10 cellular contexts compared by ENCODE assay signal in the genomic region with DNA sequence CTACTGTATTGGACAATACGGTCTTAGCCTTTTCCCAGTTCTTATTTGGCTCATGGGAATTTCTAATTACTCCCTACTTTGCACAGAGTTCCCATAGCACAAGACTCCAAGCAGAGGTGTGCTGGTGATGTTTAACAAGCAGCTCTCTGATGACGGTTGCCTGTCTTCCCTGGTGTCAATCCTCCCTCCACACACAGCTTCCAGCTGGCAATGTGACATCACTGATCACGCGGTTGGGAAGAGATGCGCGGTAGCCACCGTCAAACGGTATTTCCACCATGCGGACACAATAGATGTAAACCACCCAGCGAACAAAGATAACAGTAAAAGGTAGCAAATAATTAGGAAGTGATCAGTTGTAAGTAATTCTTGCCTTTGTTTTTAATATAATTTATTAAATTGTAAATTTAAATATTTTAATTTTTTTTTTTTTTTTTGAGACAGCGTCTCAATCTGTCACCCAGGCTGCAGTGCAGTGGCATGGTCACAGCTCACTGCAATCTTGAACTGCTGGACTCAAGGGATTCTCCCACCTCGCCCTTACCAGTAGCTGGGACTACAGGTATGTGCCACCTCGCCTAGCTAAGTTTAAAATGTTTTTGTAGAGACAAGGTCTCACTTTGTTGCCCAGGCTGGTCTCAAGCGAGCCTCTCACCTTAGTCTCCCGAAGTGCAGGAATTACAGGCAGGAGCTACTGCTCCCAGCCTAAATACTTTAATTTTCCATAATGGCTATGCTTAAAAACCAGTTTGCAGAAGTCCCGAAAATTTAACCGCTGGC. TPM values are rescaled to one million over a fixed set of nuclear protein-coding genes. Genes with fewer than 3 reads are reported as not detected.
DNase-seq lines count a peak whose midpoint lies in the region; ATAC-seq and TF ChIP-seq lines count a peak whose summit lies in the region.
"Had no signal": no experiment of that assay in that cellular context is flagged by ENCODE, and none has a peak within 500 bp of the region (broad histone marks: within the 10 kb centered on the region; RNA-seq: fewer than 3 reads in every experiment).

No MANE protein-coding gene starts in this region.

- peaks cover 8% of the 10 kb centered on the region for H3K27me3 ChIP-seq in BE2C
- H3K27me3 ChIP-seq in CD8-positive, alpha-beta T cell (ENCODE audit: insufficient read depth, low read length) = no peaks in the 10 kb centered on the region
- H3K27me3 ChIP-seq in SU-DHL-6 (ENCODE audit: low read length) = no peaks in the 10 kb centered on the region
- peaks cover 14% of the 10 kb centered on the region for H3K27me3 ChIP-seq in foreskin keratinocyte
- H3K27me3 ChIP-seq: SJSA1, testis had no signal

- H3K4me3 Mint-ChIP-seq in CD8-positive, alpha-beta T cell = no peak overlapping the region

- CTCF ChIA-PET in CD8-positive, alpha-beta T cell (lab: Charles Lee) = interaction anchor here (0.6 to 7.9 kb wide), 38 partner anchors 10 to 397 kb away, joined by 3 to 94 read pairs (median 7); a partner anchor contains a TSS

- no peak for ATAC-seq in CD8-positive, alpha-beta T cell
- ATAC-seq in foreskin keratinocyte = no peak
- ATAC-seq in GM21528 (IDR thresholded peaks at IDR 0.05; ENCODE audit: low FRiP score, unreplicated experiment) = no peak
- ATAC-seq in GM18520 (IDR thresholded peaks at IDR 0.05; ENCODE audit: unreplicated experiment) = no peak

- peak overlapping the region; percentile 3 for H3K4me2 ChIP-seq in SU-DHL-6 (ENCODE audit: low read depth, low read length, poor library complexity, severe bottlenecking)

- TF ChIP-seq CTCF in BE2C (IDR thresholded peaks at IDR 0.05; ENCODE audit: low read depth, low read length) = no peak
- no peak for TF ChIP-seq CTCF in CD8-positive, alpha-beta T cell (IDR thresholded peaks at IDR 0.05)
- TF ChIP-seq CTCF in SU-DHL-6 (IDR thresholded peaks at IDR 0.05; ENCODE audit: insufficient read depth, low read length, poor library complexity, severe bottlenecking) = no peak
- no peak for TF ChIP-seq CTCF in foreskin keratinocyte (conservative IDR thresholded peaks at IDR 0.05)

- POLR2A ChIA-PET in CD8-positive, alpha-beta T cell (lab: Charles Lee) = interaction anchor here (0.9 to 2.0 kb wide), 7 partner anchors 24 to 83 kb away, joined by 3 to 10 read pairs (median 3); a partner anchor contains a TSS

- no peaks in the 10 kb centered on the region for H3F3A ChIP-seq in SU-DHL-6 (ENCODE audit: insufficient read depth)

- no peaks in the 10 kb centered on the region for H3K79me2 ChIP-seq in SU-DHL-6 (ENCODE audit: insufficient read depth, low read length)

- intact Hi-C loops in CD8-positive, alpha-beta T cell (cut with DNase I, micrococcal nuclease) = loop anchor here (1.0 to 10.0 kb wide), 8 partner anchors 35 to 661 kb away; no protein-coding TSS in a partner anchor

- H3K4me3 ChIP-seq in BE2C (ENCODE audit: low read depth, low read length) (peak overlapping the region; percentile 2; the same call in 1 of the 2 replicates), SU-DHL-6 (ENCODE audit: insufficient read depth, low read length, poor library complexity, severe bottlenecking) (no peak overlapping the region)
- no peak overlapping the region for H3K4me3 ChIP-seq in CD8-positive, alpha-beta T cell (ENCODE audit: low read depth, low read length)
- H3K4me3 ChIP-seq: SJSA1, testis had no signal

- H3K27ac ChIP-seq in CD8-positive, alpha-beta T cell (ENCODE audit: low read depth, low read length) = no peak overlapping the region
- H3K27ac ChIP-seq in SU-DHL-6 (ENCODE audit: low read depth, low read length) (no peak overlapping the region), foreskin keratinocyte (peak overlapping the region; percentile 17)
- H3K27ac ChIP-seq: SJSA1, testis had no signal

- peaks cover 14% of the 10 kb centered on the region for H3K4me1 Mint-ChIP-seq in CD8-positive, alpha-beta T cell (ENCODE audit: low read depth)

- no peaks in the 10 kb centered on the region for H3K36me3 Mint-ChIP-seq in CD8-positive, alpha-beta T cell

- no peaks in the 10 kb centered on the region for H3K9me3 Mint-ChIP-seq in CD8-positive, alpha-beta T cell

- H3K27me3 Mint-ChIP-seq in CD8-positive, alpha-beta T cell (ENCODE audit: low read depth) = peaks cover 2% of the 10 kb centered on the region

- H3K9ac ChIP-seq in SU-DHL-6 (ENCODE audit: low read length) = no peak overlapping the region

- H2AFZ ChIP-seq in SU-DHL-6 (ENCODE audit: low read depth, low read length, severe bottlenecking) = no peak overlapping the region

- H3K27ac Mint-ChIP-seq in CD8-positive, alpha-beta T cell = peak overlapping the region; percentile 96

- no peaks in the 10 kb centered on the region for H3K9me3 ChIP-seq in BE2C
- no peaks in the 10 kb centered on the region for H3K9me3 ChIP-seq in CD8-positive, alpha-beta T cell (ENCODE audit: low read length)
- no peaks in the 10 kb centered on the region for H3K9me3 ChIP-seq in SU-DHL-6 (ENCODE audit: insufficient read depth, low read length)
- H3K9me3 ChIP-seq: SJSA1, testis had no signal

- no peaks in the 10 kb centered on the region for H4K20me1 ChIP-seq in SU-DHL-6 (ENCODE audit: low read depth, low read length)

- H3K36me3 ChIP-seq in BE2C = no peaks in the 10 kb centered on the region
- H3K36me3 ChIP-seq in CD8-positive, alpha-beta T cell (ENCODE audit: insufficient read depth, low read length) = no peaks in the 10 kb centered on the region
- H3K36me3 ChIP-seq in SU-DHL-6 (ENCODE audit: low read length) = no peaks in the 10 kb centered on the region
- H3K36me3 ChIP-seq: SJSA1 had no signal

- no peaks in the 10 kb centered on the region for H3K9me2 ChIP-seq in SU-DHL-6 (replicated peaks; ENCODE audit: insufficient read depth, low read length)

- H3K4me1 ChIP-seq in BE2C (no peaks in the 10 kb centered on the region), foreskin keratinocyte (no peaks in the 10 kb centered on the region)
- peaks cover 13% of the 10 kb centered on the region for H3K4me1 ChIP-seq in CD8-positive, alpha-beta T cell (ENCODE audit: insufficient read depth, low read length)
- H3K4me1 ChIP-seq: SJSA1 had no signal

- DNase-seq in BE2C = peak; percentile 14
- DNase-seq in CD8-positive, alpha-beta T cell = no peak
- DNase-seq in foreskin keratinocyte = no peak
- DNase-seq in GM03348 (ENCODE audit: low spot score) = no peak

RNA-seq across cellular contexts. Expression of a gene that starts 36.3 kb away (rescaled TPM):
- polyA plus RNA-seq in BE2C (2012; ENCODE audit: insufficient read depth, insufficient read length, low read depth) = not detected
- 1 to 10 TPM; 4.8 to 5.4 TPM for total RNA-seq in CD8-positive, alpha-beta T cell
- total RNA-seq in foreskin keratinocyte = 2.3 and 3.6 TPM in 2 replicates
- polyA plus RNA-seq in foreskin keratinocyte = 3.2 and 5.1 TPM in 2 replicates

RNA-seq across cellular contexts. Expression of a gene that starts 48.6 kb away (rescaled TPM):
- not detected for polyA plus RNA-seq in BE2C (2012; ENCODE audit: insufficient read depth, insufficient read length, low read depth)
- total RNA-seq in CD8-positive, alpha-beta T cell = 1 to 10 TPM; 1.8 to 2.5 TPM
- total RNA-seq in foreskin keratinocyte = not detected in 2 replicates
- polyA plus RNA-seq in foreskin keratinocyte = not detected in 2 replicates
- total RNA-seq: SJSA1, skeletal muscle tissue had no signal
